7 cellular contexts compared by ENCODE assay signal in genomic region chr5:144191998-144192397, GRCh38. TPM values are rescaled to one million over a fixed set of nuclear protein-coding genes. Genes with fewer than 3 reads are reported as not detected.
DNase-seq lines count a peak whose midpoint lies in the region; ATAC-seq, FAIRE-seq and TF ChIP-seq lines count a peak whose summit lies in the region.

No MANE protein-coding gene starts in this region.

- no peaks in the 10 kb centered on the region for H3K79me2 ChIP-seq in K562 (ENCODE audit: control insufficient read depth, insufficient read depth, low read length)

- no peaks in the 10 kb centered on the region for H3K27me3 Mint-ChIP-seq in Calu3 (ENCODE audit: unreplicated experiment)

- no peaks in the 10 kb centered on the region for H3K9me3 ChIP-seq in K562 (replicated peaks; ENCODE audit: control insufficient read depth, insufficient read depth, low read depth, low read length)

- WGBS in K562 (ENCODE audit: insufficient coverage, low coverage, missing lambda C conversion rate), result 0% methylated on average over 3 of the region's 3 CpGs

- H3K27ac ChIP-seq in K562 (ENCODE audit: extremely low read depth, low read depth, low read length), result no peak overlapping the region
- H3K27ac ChIP-seq in coronary artery, result no peak overlapping the region

- H3K27me3 ChIP-seq in K562 (ENCODE audit: control insufficient read depth in 2 of 2, insufficient read depth in 2 of 2, low read length in 2 of 2), result 0 out of 5 replicates have a peak, but pooled peaks cover 0 to 3% of the 10 kb centered on the region in 2 experiments

- no peak overlapping the region for H3K9ac ChIP-seq in K562 (ENCODE audit: insufficient read depth in 1 of 2, low read depth in 2 of 2, low read length in 2 of 2)

- ATAC-seq in GM18867 (IDR thresholded peaks at IDR 0.05; ENCODE audit: unreplicated experiment) (peak; percentile 93), HG02981 (IDR thresholded peaks at IDR 0.05; ENCODE audit: unreplicated experiment) (peak; percentile 92), K562 (peak; percentile 83), left lobe of liver (peak; percentile 69)

- in situ Hi-C loops in K562 (cut with MboI), result no loop called here

- FAIRE-seq in K562 (lab: Jason Lieb, UNC), result no peak

- no peak overlapping the region for H3K4me3 Mint-ChIP-seq in Calu3 (ENCODE audit: low read depth, unreplicated experiment)

- H3K4me1 Mint-ChIP-seq in Calu3 (ENCODE audit: low read depth, unreplicated experiment), result peaks cover 8% of the 10 kb centered on the region

- CTCF ChIA-PET in Calu3 (lab: Charles Lee) (interaction anchor here (0.7 kb wide), 1 partner anchor 1569 kb away, joined by 3 read pairs; no protein-coding TSS in a partner anchor), K562 (lab: Yijun Ruan, JAX; ENCODE audit: low intra/inter-chr PET ratio) (no interaction called here)

- TF ChIP-seq EP300 in K562 (IDR thresholded peaks at IDR 0.05; ENCODE audit: low read length), result no peak

- H3K9me3 Mint-ChIP-seq in Calu3 (ENCODE audit: low read depth, unreplicated experiment), result no peaks in the 10 kb centered on the region

- H3K4me2 ChIP-seq in K562 (ENCODE audit: insufficient read depth, low read length), result no peak overlapping the region

- H3K36me3 ChIP-seq in K562 (ENCODE audit: control insufficient read depth, insufficient read depth, low read length), result no peaks in the 10 kb centered on the region

- H4K20me1 ChIP-seq in K562 (replicated peaks; ENCODE audit: control insufficient read depth, insufficient read depth, low read length), result no peaks in the 10 kb centered on the region

- intact Hi-C loops in Calu3 (cut with micrococcal nuclease; ENCODE audit: unreplicated experiment), result no loop called here
- intact Hi-C loops in K562 (cut with micrococcal nuclease), result no loop called here

- no peak for TF ChIP-seq POLR2A in K562 (conservative IDR thresholded peaks at IDR 0.05)

- peaks cover 6% of the 10 kb centered on the region for H3K36me3 Mint-ChIP-seq in Calu3 (ENCODE audit: insufficient read depth, unreplicated experiment)

- BruUV-seq in Calu3 (replicated peaks; lab: Mats Ljungman, UMichigan), result no TSS peak
- no TSS peak for BruUV-seq in K562 (replicated peaks; lab: Mats Ljungman, UMichigan)

- DNase-seq in Calu3, result peak; percentile 27
- DNase-seq in NCI-H82 (lab: John Stamatoyannopoulos, UW), result peak; percentile 67
- peak; percentile 15 to 23 (median 19) for DNase-seq in K562 (ENCODE audit: extremely low read depth in 1 of 4, low spot score in 3 of 4)
- no peak for DNase-seq in left lobe of liver (ENCODE audit: low spot score)
- no peak for DNase-seq in coronary artery (ENCODE audit: low spot score)

- no peaks in the 10 kb centered on the region for H3K4me1 ChIP-seq in K562 (replicated peaks in 1 of 2; ENCODE audit: control insufficient read depth in 2 of 2, insufficient read depth in 2 of 2, low read length in 2 of 2)

- H3K4me3 ChIP-seq in K562 (no peak overlapping the region), coronary artery (no peak overlapping the region)

- POLR2A ChIA-PET in K562 (lab: Yijun Ruan, JAX), result interaction anchor here (0.9 kb wide), 1 partner anchor 11 kb away, joined by 3 read pairs; no protein-coding TSS in a partner anchor

- H2AFZ ChIP-seq in K562 (ENCODE audit: low read depth, low read length), result no peak overlapping the region

- TF ChIP-seq RAD21 in K562 (CRISPR knock-in tag; conservative IDR thresholded peaks at IDR 0.05 in 1 of 2, IDR thresholded peaks at IDR 0.05 in 1 of 2), result peak in 1 of 2 experiments; percentile 45; a peak in 3 of 4 replicates

- H3K27ac Mint-ChIP-seq in Calu3 (ENCODE audit: unreplicated experiment), result no peak overlapping the region

- TF ChIP-seq CTCF in Calu3 (IDR thresholded peaks at IDR 0.05; ENCODE audit: unreplicated experiment), result peak; percentile 31
- peak; percentile 22 to 49 (median 23); a peak in 2 of 6 replicates for TF ChIP-seq CTCF in K562 (IDR thresholded peaks at IDR 0.05 in 2 of 3, conservative IDR thresholded peaks at IDR 0.05 in 1 of 3; ENCODE audit: insufficient read depth in 2 of 3, low read depth in 1 of 3, low read length in 3 of 3)
- no peak for TF ChIP-seq CTCF in coronary artery (IDR thresholded peaks at IDR 0.05)

- H3K9me1 ChIP-seq in K562 (ENCODE audit: control insufficient read depth, insufficient read depth, low read length), result no peaks in the 10 kb centered on the region

TF ChIP-seq in K562, 482 proteins besides CTCF, POLR2A, EP300 and RAD21 (continues in another document):
- TF ChIP-seq ZNF766 (CRISPR knock-in tag; conservative IDR thresholded peaks at IDR 0.05) (no peak), CBX5 (IDR thresholded peaks at IDR 0.05; ENCODE audit: borderline replicate concordance, low read depth) (no peak), ZNF77 (CRISPR knock-in tag; IDR thresholded peaks at IDR 0.05) (no peak), ZNF764 (CRISPR knock-in tag; IDR thresholded peaks at IDR 0.05; ENCODE audit: low read depth) (no peak), KHSRP (IDR thresholded peaks at IDR 0.05) (no peak), RBFOX2 (IDR thresholded peaks at IDR 0.05; ENCODE audit: low read depth, low read length) (no peak), ARNT (IDR thresholded peaks at IDR 0.05) (no peak), POLR3A (IDR thresholded peaks at IDR 0.05; ENCODE audit: borderline replicate concordance, extremely low read depth, insufficient read depth, insufficient read length) (no peak), ZNF311 (CRISPR knock-in tag; IDR thresholded peaks at IDR 0.05) (no peak), ATF1 (CRISPR knock-in tag; IDR thresholded peaks at IDR 0.05) (no peak), ATF1 (tag; IDR thresholded peaks at IDR 0.05) (peak; percentile 52), SNAPC5 (CRISPR knock-in tag; IDR thresholded peaks at IDR 0.05) (no peak), CBFA2T3 (IDR thresholded peaks at IDR 0.05) (no peak), MAFG (tag; conservative IDR thresholded peaks at IDR 0.05) (0 out of 2 replicates have a peak, but pooled peaks have one; percentile 3), NFE2 (IDR thresholded peaks at IDR 0.05; ENCODE audit: low read depth) (0 out of 2 replicates have a peak, but pooled peaks have one; percentile 14), BMI1 (IDR thresholded peaks at IDR 0.05; ENCODE audit: low read length) (no peak), BRD9 (IDR thresholded peaks at IDR 0.05; ENCODE audit: low read depth, partially characterized antibody) (no peak), ATF3 (IDR thresholded peaks at IDR 0.05) (peak; percentile 35; the same call in 1 of the 2 replicates), ATF3 (CRISPR knock-in tag; conservative IDR thresholded peaks at IDR 0.05) (no peak)

RNA-seq across cellular contexts. Expression of gene KCTD16, which starts 21.3 kb away (rescaled TPM):
- total RNA-seq in Calu3 (2022) (0.14 TPM in 1 of 2 replicates, not detected in the other), K562 (2014; rRNA removed) (0.12 TPM in 1 of 2 replicates, not detected in the other), K562 (2014; rRNA removed; fragmentation: Illumina TruSeq; extraction: Trizol) (0.04 and 0.10 TPM in 2 replicates), K562 (2015; rRNA removed; fragmentation: Illumina TruSeq; extraction: Trizol) (not detected in 2 replicates), K562 (2021) (not detected in 2 replicates), left lobe of liver (0.05 TPM)
- total RNA-seq in K562 (2011; cell fraction: chromatin; rRNA removed; ENCODE audit: low replicate concordance), result not detected in 2 replicates
- total RNA-seq in K562 (2011; cell fraction: nucleolus; rRNA removed), result 0.26 TPM in 1 of 2 replicates, not detected in the other
- total RNA-seq in K562 (2011; cell fraction: nucleoplasm; rRNA removed), result not detected in 2 replicates
- polyA plus RNA-seq in K562 (2011; rRNA removed) (0.03 TPM in 1 of 2 replicates, not detected in the other), K562 (2014; fragmentation: Illumina TruSeq; extraction: Trizol) (not detected in 2 replicates), K562 (2014; fragmentation: Nextera tagmentation; extraction: Ambion mirVana) (not detected), K562 (2014; rRNA removed) (not detected in 2 replicates)
- polyA plus RNA-seq in K562 (2011; cell fraction: cytosol; rRNA removed), result under 0.01 TPM in 1 of 2 replicates, not detected in the other
- polyA plus RNA-seq in K562 (2011; cell fraction: nucleus; rRNA removed), result 0.03 TPM in 1 of 2 replicates, not detected in the other
- 0.03 and 0.06 TPM in 2 replicates for polyA plus RNA-seq in K562 (2012)
- polyA minus RNA-seq in K562 (2011; rRNA and poly(A)+ RNA removed), result 0.14 and 0.18 TPM in 2 replicates
- polyA minus RNA-seq in K562 (2011; cell fraction: cytosol; rRNA and poly(A)+ RNA removed), result not detected in 2 replicates
- 0.11 TPM in 1 of 2 replicates, not detected in the other for polyA minus RNA-seq in K562 (2011; cell fraction: nucleus; rRNA and poly(A)+ RNA removed)

RNA-seq across cellular contexts. Expression of gene YIPF5, which starts 21.5 kb away (rescaled TPM):
- total RNA-seq in Calu3 (2022) (66.6 and 66.9 TPM in 2 replicates), K562 (2014; rRNA removed) (13.7 and 15.3 TPM in 2 replicates), K562 (2014; rRNA removed; fragmentation: Illumina TruSeq; extraction: Trizol) (33.7 and 41.5 TPM in 2 replicates), K562 (2015; rRNA removed; fragmentation: Illumina TruSeq; extraction: Trizol) (28.2 and 29.3 TPM in 2 replicates), K562 (2021) (26.7 and 27.4 TPM in 2 replicates), left lobe of liver (18.0 TPM)
- 33.4 and 42.5 TPM in 2 replicates for total RNA-seq in K562 (2011; cell fraction: chromatin; rRNA removed; ENCODE audit: low replicate concordance)
- 19.5 and 23.9 TPM in 2 replicates for total RNA-seq in K562 (2011; cell fraction: nucleolus; rRNA removed)
- 33.1 and 36.5 TPM in 2 replicates for total RNA-seq in K562 (2011; cell fraction: nucleoplasm; rRNA removed)
- polyA plus RNA-seq in K562 (2011; rRNA removed) (52.7 and 52.9 TPM in 2 replicates), K562 (2014; fragmentation: Illumina TruSeq; extraction: Trizol) (34.4 and 44.8 TPM in 2 replicates), K562 (2014; fragmentation: Nextera tagmentation; extraction: Ambion mirVana) (10 to 100 TPM; 34.4 to 44.0 TPM), K562 (2014; rRNA removed) (12.1 and 19.0 TPM in 2 replicates)
- polyA plus RNA-seq in K562 (2011; cell fraction: cytosol; rRNA removed), result 46.0 and 67.4 TPM in 2 replicates
- 8.1 and 11.7 TPM in 2 replicates for polyA plus RNA-seq in K562 (2011; cell fraction: nucleus; rRNA removed)
- 28.8 TPM in 2 replicates for polyA plus RNA-seq in K562 (2012)
- polyA minus RNA-seq in K562 (2011; rRNA and poly(A)+ RNA removed), result 60.5 and 83.2 TPM in 2 replicates
- polyA minus RNA-seq in K562 (2011; cell fraction: cytosol; rRNA and poly(A)+ RNA removed), result 22.1 and 25.0 TPM in 2 replicates
- 12.9 and 24.4 TPM in 2 replicates for polyA minus RNA-seq in K562 (2011; cell fraction: nucleus; rRNA and poly(A)+ RNA removed)

Comparison
In these comparisons a context has a peak if more than half of its experiments do, and no peak if none do; other contexts are left out.
1. DNase-seq: peak in Calu3 (single experiment), NCI-H82 (single experiment) and K562 (4 of 4); none in left lobe of liver (single experiment) and coronary artery (single experiment).
2. Peak in every context shown above with its lines, with median percentiles within 50 percentile points of each other: ATAC-seq.